ENCODE assay signal across 18 cellular contexts in genomic region chr1:2273401-2274090, GRCh38. TPM values are rescaled to one million over a fixed set of nuclear protein-coding genes. Genes with fewer than 3 reads are reported as not detected.
DNase-seq lines count a peak whose midpoint lies in the region; ATAC-seq and TF ChIP-seq lines count a peak whose summit lies in the region.
"Had no signal": no experiment of that assay in that cellular context is flagged by ENCODE, and none has a peak within 500 bp of the region (broad histone marks: within the 10 kb centered on the region; RNA-seq: fewer than 3 reads in every experiment).

No MANE protein-coding gene starts in this region.

- peaks cover 99% of the 10 kb centered on the region for H3K4me1 ChIP-seq in muscle layer of colon (ENCODE audit: insufficient read depth, low read length)
- H3K4me1 ChIP-seq in thoracic aorta (ENCODE audit: control insufficient read depth in 1 of 2, low read depth in 2 of 2), result peaks cover 87 to 98% of the 10 kb centered on the region in 2 donors

- H3K4me3 Mint-ChIP-seq in activated T-cell treated with anti-CD3 and anti-CD28 coated beads, Interleukin-2, amount 50 U/mL, for 24 hours, result no peak overlapping the region
- no peak overlapping the region for H3K4me3 Mint-ChIP-seq in endothelial cell (ENCODE audit: unreplicated experiment)

- H3K36me3 ChIP-seq in muscle layer of colon (ENCODE audit: insufficient read depth, low read length) (peaks cover 4% of the 10 kb centered on the region), thoracic aorta (no peaks in the 10 kb centered on the region)
- H3K36me3 ChIP-seq: pancreas had no signal

- H3K4me1 Mint-ChIP-seq in activated T-cell treated with anti-CD3 and anti-CD28 coated beads, Interleukin-2, amount 50 U/mL, for 24 hours (ENCODE audit: low read depth), result peaks cover 72% of the 10 kb centered on the region
- peaks cover 23% of the 10 kb centered on the region for H3K4me1 Mint-ChIP-seq in endothelial cell (ENCODE audit: unreplicated experiment)

- no peaks in the 10 kb centered on the region for H3K27me3 Mint-ChIP-seq in activated T-cell treated with anti-CD3 and anti-CD28 coated beads, Interleukin-2, amount 50 U/mL, for 24 hours
- H3K27me3 Mint-ChIP-seq in endothelial cell (ENCODE audit: unreplicated experiment), result peaks cover 9% of the 10 kb centered on the region

- no peaks in the 10 kb centered on the region for H3K27me3 ChIP-seq in muscle layer of colon (ENCODE audit: control insufficient read depth in 1 of 2, insufficient read depth in 2 of 2, low read length in 2 of 2)
- no peaks in the 10 kb centered on the region for H3K27me3 ChIP-seq in thoracic aorta (replicated peaks; ENCODE audit: insufficient read depth)
- H3K27me3 ChIP-seq: pancreas had no signal

- no peak for DNase-seq in activated T-cell treated with anti-CD3 and anti-CD28 coated beads, Interleukin-2, amount 50 U/mL, for 24 hours
- DNase-seq in activated T-cell treated with anti-CD3 and anti-CD28 coated beads, Interleukin-2, amount 50 U/mL, for 48 hours, result no peak
- no peak for DNase-seq in endothelial cell (ENCODE audit: low spot score)
- DNase-seq in thoracic aorta (ENCODE audit: low spot score), result no peak
- DNase-seq in NCI-H2227 treated with DMSO at 0.1 percent for 48 hours (lab: John Stamatoyannopoulos, UW), result no peak
- DNase-seq in AG20443 (ENCODE audit: low spot score), result no peak
- DNase-seq: activated naive CD4-positive, alpha-beta T cell treated with anti-CD3 and anti-CD28 coated beads, Interleukin-2, amount 50 U/mL, for 16 hours; hypothalamus; Kasumi-1; NCI-H1694; NCI-H510A treated with DMSO at 0.1 percent for 48 hours; OCI-M1 had no signal

- ATAC-seq in thoracic aorta (ENCODE audit: insufficient number of reproducible peaks, low FRiP score, low read depth), result no peak
- no peak for ATAC-seq in GM19397 (IDR thresholded peaks at IDR 0.05; ENCODE audit: unreplicated experiment)
- ATAC-seq: pancreas had no signal

- no peaks in the 10 kb centered on the region for H3K9me3 Mint-ChIP-seq in activated T-cell treated with anti-CD3 and anti-CD28 coated beads, Interleukin-2, amount 50 U/mL, for 24 hours
- H3K9me3 Mint-ChIP-seq in endothelial cell (ENCODE audit: unreplicated experiment), result no peaks in the 10 kb centered on the region

- H3K9ac ChIP-seq in muscle layer of colon (ENCODE audit: low read length), result no peak overlapping the region

- peak overlapping the region in 1 of 2 donors; percentile 16 for H3K4me3 ChIP-seq in muscle layer of colon (ENCODE audit: low read depth in 1 of 2, low read length in 2 of 2)
- H3K4me3 ChIP-seq in thoracic aorta, result peak overlapping the region; percentile 28
- H3K4me3 ChIP-seq: lung, pancreas had no signal

- no peak for TF ChIP-seq CTCF in endothelial cell (IDR thresholded peaks at IDR 0.05; ENCODE audit: unreplicated experiment)
- no peak for TF ChIP-seq CTCF in thoracic aorta (IDR thresholded peaks at IDR 0.05)

- no peaks in the 10 kb centered on the region for H3K9me3 ChIP-seq in muscle layer of colon (ENCODE audit: low read length)
- no peaks in the 10 kb centered on the region for H3K9me3 ChIP-seq in thoracic aorta
- H3K9me3 ChIP-seq: pancreas had no signal

- H3K27ac Mint-ChIP-seq in activated T-cell treated with anti-CD3 and anti-CD28 coated beads, Interleukin-2, amount 50 U/mL, for 24 hours, result peak overlapping the region; percentile 75
- peak overlapping the region; percentile 61 for H3K27ac Mint-ChIP-seq in endothelial cell (ENCODE audit: unreplicated experiment)

- H3K27ac ChIP-seq in muscle layer of colon (ENCODE audit: low read depth, low read length), result peak overlapping the region; percentile 57
- H3K27ac ChIP-seq in thoracic aorta, result peak overlapping the region; percentile 70 to 75
- H3K27ac ChIP-seq: 22Rv1, epithelial cell of prostate, pancreas had no signal

- H3K36me3 Mint-ChIP-seq in activated T-cell treated with anti-CD3 and anti-CD28 coated beads, Interleukin-2, amount 50 U/mL, for 24 hours (ENCODE audit: low read depth), result peaks cover 16% of the 10 kb centered on the region
- H3K36me3 Mint-ChIP-seq in endothelial cell (ENCODE audit: low read depth, unreplicated experiment), result peaks cover 11% of the 10 kb centered on the region

RNA-seq across cellular contexts. Expression of gene SKI, which starts 45.4 kb away (rescaled TPM):
- total RNA-seq in endothelial cell (ENCODE audit: unreplicated experiment) (73.3 TPM), thoracic aorta (100 to 1,000 TPM; 135 to 138 TPM)
